Comparison of ENCODE assay signal across 8 cellular contexts in the genomic region with DNA sequence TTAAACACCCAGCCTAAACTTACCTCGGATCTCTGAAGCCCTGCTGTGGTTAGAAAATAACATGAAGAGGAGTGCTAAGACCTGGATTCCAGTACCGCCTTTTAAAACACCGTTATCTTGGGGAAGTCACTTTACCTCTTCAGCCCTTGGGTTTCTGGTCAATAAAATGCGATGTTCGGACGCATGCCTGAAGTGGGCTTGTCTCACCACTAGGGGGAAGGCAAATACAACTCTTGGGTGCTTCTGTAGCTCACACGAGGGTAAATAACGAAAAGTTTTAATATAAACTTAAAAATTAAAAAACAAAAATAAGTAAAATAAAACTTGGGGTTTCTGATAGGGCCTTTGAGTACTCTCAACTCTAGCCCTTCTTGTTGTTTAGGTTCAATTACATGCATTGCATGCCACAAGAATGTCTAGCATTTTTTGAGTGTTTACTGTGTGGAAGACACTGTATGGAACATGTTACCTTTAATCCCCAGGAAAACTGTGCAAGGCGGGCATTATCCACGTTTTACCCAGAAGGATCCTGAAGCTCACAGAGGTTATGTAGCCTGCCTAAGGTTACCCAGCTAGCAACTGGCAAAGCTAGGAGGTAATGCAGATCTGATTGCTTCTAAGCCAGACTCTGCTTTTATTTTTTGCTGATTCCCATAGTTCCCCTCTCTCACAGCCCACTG.
DNase-seq lines count a peak whose midpoint lies in the region; ATAC-seq and TF ChIP-seq lines count a peak whose summit lies in the region.

No MANE protein-coding gene starts in this region.

- TF ChIP-seq CTCF in BE2C (IDR thresholded peaks at IDR 0.05; ENCODE audit: low read depth, low read length) (peak; percentile 96), colonic mucosa (IDR thresholded peaks at IDR 0.05) (peak; percentile 86), liver (IDR thresholded peaks at IDR 0.05; ENCODE audit: low read depth, low read length, missing input control) (peak; percentile 91)

- 0 out of 2 replicates have a peak, but pooled peaks cover 2% of the 10 kb centered on the region for H3K27me3 ChIP-seq in BE2C
- no peaks in the 10 kb centered on the region for H3K27me3 ChIP-seq in colonic mucosa
- no peaks in the 10 kb centered on the region for H3K27me3 ChIP-seq in liver (ENCODE audit: control insufficient read depth in 4 of 4, insufficient read depth in 4 of 4, low read length in 3 of 4)

- peak; percentile 90 to 91 for TF ChIP-seq RAD21 in liver (IDR thresholded peaks at IDR 0.05)

- H3K36me3 Mint-ChIP-seq in activated CD4-positive, alpha-beta T cell treated with anti-CD3 and anti-CD28 coated beads for 36 hours (ENCODE audit: low read depth) = no peaks in the 10 kb centered on the region

- H3K9me3 ChIP-seq in BE2C = no peaks in the 10 kb centered on the region
- H3K9me3 ChIP-seq in colonic mucosa = no peaks in the 10 kb centered on the region
- H3K9me3 ChIP-seq in liver (ENCODE audit: control insufficient read depth in 4 of 4, low read length in 3 of 4) = no peaks in the 10 kb centered on the region

- peaks cover 3% of the 10 kb centered on the region for H3K27me3 Mint-ChIP-seq in activated CD4-positive, alpha-beta T cell treated with anti-CD3 and anti-CD28 coated beads for 36 hours

- H3K4me1 ChIP-seq in BE2C (no peaks in the 10 kb centered on the region), colonic mucosa (no peaks in the 10 kb centered on the region), liver (ENCODE audit: control insufficient read depth in 4 of 4, insufficient read depth in 4 of 4, low read length in 3 of 4) (peaks cover 0 to 5% (median 2%) of the 10 kb centered on the region in 4 donors)

- H3K27ac ChIP-seq in colonic mucosa (no peak overlapping the region), liver (ENCODE audit: low read depth in 1 of 2, low read length in 2 of 2) (no peak overlapping the region)

- CTCF ChIA-PET in activated CD4-positive, alpha-beta T cell treated with anti-CD3 and anti-CD28 coated beads for 36 hours (lab: Charles Lee) = interaction anchor here (0.6 to 6.4 kb wide), 36 partner anchors 9 to 1689 kb away, joined by 3 to 49 read pairs (median 4); no protein-coding TSS in a partner anchor

- no peaks in the 10 kb centered on the region for H3K36me3 ChIP-seq in BE2C
- no peaks in the 10 kb centered on the region for H3K36me3 ChIP-seq in colonic mucosa
- H3K36me3 ChIP-seq in liver (ENCODE audit: control insufficient read depth in 4 of 4, insufficient read depth in 3 of 4, low read depth in 1 of 4, low read length in 3 of 4) = no peaks in the 10 kb centered on the region

- POLR2A ChIA-PET in activated CD4-positive, alpha-beta T cell treated with anti-CD3 and anti-CD28 coated beads for 36 hours (lab: Charles Lee) = no interaction called here

- peak; percentile 50 for DNase-seq in BE2C
- peak; percentile 7 for DNase-seq in NCI-H2227 treated with DMSO at 0.1 percent for 48 hours (lab: John Stamatoyannopoulos, UW)
- peak; percentile 71 for DNase-seq in activated CD4-positive, alpha-beta T cell treated with anti-CD3 and anti-CD28 coated beads for 36 hours
- peak; percentile 57 for DNase-seq in colonic mucosa
- DNase-seq in stimulated activated CD4-positive, alpha-beta T cell treated with anti-CD3 and anti-CD28 coated beads, TNF-alpha, amount 100 ng/mL, for 4 hours (ENCODE audit: low read depth in 3 of 3) = peak; percentile 9 to 17 (median 13)

- intact Hi-C loops in activated CD4-positive, alpha-beta T cell treated with anti-CD3 and anti-CD28 coated beads for 36 hours (cut with DNase I, micrococcal nuclease) = loop anchor here (1.0 to 10.0 kb wide), 5 partner anchors 140 to 1108 kb away; no protein-coding TSS in a partner anchor
- intact Hi-C loops in colonic mucosa (cut with DNase I) = loop anchor here (5.0 to 10.0 kb wide), 3 partner anchors 138 to 1108 kb away; no protein-coding TSS in a partner anchor

- 5% methylated on average over 10 of the region's 10 CpGs for WGBS in liver

- H3K4me3 Mint-ChIP-seq in activated CD4-positive, alpha-beta T cell treated with anti-CD3 and anti-CD28 coated beads for 36 hours = no peak overlapping the region

- ATAC-seq in GM19025 (IDR thresholded peaks at IDR 0.05; ENCODE audit: low read depth, unreplicated experiment) (peak; percentile 87), HG03135 (IDR thresholded peaks at IDR 0.05; ENCODE audit: unreplicated experiment) (peak; percentile 95)
- peak; percentile 90 for ATAC-seq in activated CD4-positive, alpha-beta T cell treated with anti-CD3 and anti-CD28 coated beads for 36 hours

- no peaks in the 10 kb centered on the region for H3K9me3 Mint-ChIP-seq in activated CD4-positive, alpha-beta T cell treated with anti-CD3 and anti-CD28 coated beads for 36 hours (ENCODE audit: low read depth)

- peaks cover 13% of the 10 kb centered on the region for H3K4me1 Mint-ChIP-seq in activated CD4-positive, alpha-beta T cell treated with anti-CD3 and anti-CD28 coated beads for 36 hours

- no peak overlapping the region for H3K9ac ChIP-seq in colonic mucosa (ENCODE audit: low read depth in 2 of 2, low read length in 2 of 2)
- H3K9ac ChIP-seq in liver (ENCODE audit: low read depth in 1 of 2, low read length in 2 of 2) = no peak overlapping the region

- no peak overlapping the region for H3K27ac Mint-ChIP-seq in activated CD4-positive, alpha-beta T cell treated with anti-CD3 and anti-CD28 coated beads for 36 hours

- H3K4me3 ChIP-seq in BE2C (ENCODE audit: low read depth, low read length) (no peak overlapping the region), colonic mucosa (no peak overlapping the region), liver (ENCODE audit: low read depth in 1 of 3, low read length in 3 of 3) (no peak overlapping the region)

TF ChIP-seq in liver, 16 proteins besides CTCF, POLR2A, EP300 and RAD21:
- TF ChIP-seq TAF1 (conservative IDR thresholded peaks at IDR 0.05) = no peak
- no peak for TF ChIP-seq SP1 (IDR thresholded peaks at IDR 0.05)
- no peak for TF ChIP-seq EGR1 (IDR thresholded peaks at IDR 0.05; ENCODE audit: low read depth in 2 of 2)
- no peak for TF ChIP-seq JUND (IDR thresholded peaks at IDR 0.05)
- no peak for TF ChIP-seq ZBTB33 (IDR thresholded peaks at IDR 0.05)
- no peak for TF ChIP-seq YY1 (IDR thresholded peaks at IDR 0.05)
- TF ChIP-seq, protein P1, sequence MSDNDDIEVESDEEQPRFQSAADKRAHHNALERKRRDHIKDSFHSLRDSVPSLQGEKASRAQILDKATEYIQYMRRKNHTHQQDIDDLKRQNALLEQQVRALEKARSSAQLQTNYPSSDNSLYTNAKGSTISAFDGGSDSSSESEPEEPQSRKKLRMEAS (IDR thresholded peaks at IDR 0.05) = no peak
- TF ChIP-seq FOXA2 (IDR thresholded peaks at IDR 0.05) = no peak
- TF ChIP-seq FOXA1 (IDR thresholded peaks at IDR 0.05) = no peak
- TF ChIP-seq HNF4G (IDR thresholded peaks at IDR 0.05) = no peak
- TF ChIP-seq GABPA (IDR thresholded peaks at IDR 0.05 in 1 of 2, conservative IDR thresholded peaks at IDR 0.05 in 1 of 2) = no peak
- TF ChIP-seq, protein P2, sequence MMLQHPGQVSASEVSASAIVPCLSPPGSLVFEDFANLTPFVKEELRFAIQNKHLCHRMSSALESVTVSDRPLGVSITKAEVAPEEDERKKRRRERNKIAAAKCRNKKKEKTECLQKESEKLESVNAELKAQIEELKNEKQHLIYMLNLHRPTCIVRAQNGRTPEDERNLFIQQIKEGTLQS (IDR thresholded peaks at IDR 0.05) = no peak
- TF ChIP-seq REST (IDR thresholded peaks at IDR 0.05) = no peak
- no peak for TF ChIP-seq HNF4A (conservative IDR thresholded peaks at IDR 0.05)
- no peak for TF ChIP-seq RXRA (IDR thresholded peaks at IDR 0.05)
- no peak for TF ChIP-seq NR2F2 (IDR thresholded peaks at IDR 0.05)

Comparison
In these comparisons a context has a peak if more than half of its experiments do, and no peak if none do; other contexts are left out.
1. DNase-seq: peak in every context shown above with its lines; median percentile 71 in activated CD4-positive, alpha-beta T cell treated with anti-CD3 and anti-CD28 coated beads for 36 hours; 57 in colonic mucosa; 50 in BE2C; 13 in stimulated activated CD4-positive, alpha-beta T cell treated with anti-CD3 and anti-CD28 coated beads, TNF-alpha, amount 100 ng/mL, for 4 hours; 7 in NCI-H2227 treated with DMSO at 0.1 percent for 48 hours.